ENCODE assay signal across 11 cellular contexts in genomic region chr14:23114669-23115491, GRCh38. TPM values are rescaled to one million over a fixed set of nuclear protein-coding genes. Genes with fewer than 3 reads are reported as not detected.
A peak's percentile ranks its signal among the peaks of the same experiment; 100 is the strongest.
DNase-seq lines count a peak whose midpoint lies in the region; ATAC-seq, FAIRE-seq and TF ChIP-seq lines count a peak whose summit lies in the region.
"Had no signal": no experiment of that assay in that cellular context is flagged by ENCODE, and none has a peak within 500 bp of the region (broad histone marks: within the 10 kb centered on the region; RNA-seq: fewer than 3 reads in every experiment).

No MANE protein-coding gene starts in this region.

- H4K20me1 ChIP-seq in HepG2 (ENCODE audit: insufficient read depth, low read length) = no peaks in the 10 kb centered on the region

- H3K36me3 ChIP-seq in HepG2 (replicated peaks in 1 of 2; ENCODE audit: control insufficient read depth in 1 of 2, insufficient read depth in 2 of 2, low read length in 2 of 2) (no peaks in the 10 kb centered on the region), thyroid gland (no peaks in the 10 kb centered on the region)

- CTCF ChIA-PET in HepG2 (lab: Yijun Ruan, JAX; ENCODE audit: low intra/inter-chr PET ratio, low total read pairs) = interaction anchor here (1.1 kb wide), 1 partner anchor 46 kb away, joined by 4 read pairs; no protein-coding TSS in a partner anchor

- no TSS peak for BruUV-seq in HepG2 (replicated peaks; lab: Mats Ljungman, UMichigan)

- no peak overlapping the region for H3K4me2 ChIP-seq in HepG2 (ENCODE audit: low read depth, low read length)

- H3K27me3 ChIP-seq in HepG2 (ENCODE audit: control insufficient read depth in 1 of 2, insufficient read depth in 2 of 2, low read length in 2 of 2) (peaks cover 53 to 98% of the 10 kb centered on the region in 2 experiments), thyroid gland (no peaks in the 10 kb centered on the region)

- H3K27ac ChIP-seq in HepG2 (ENCODE audit: extremely low read length, insufficient read depth, low read length) (no peak overlapping the region), thyroid gland (peak overlapping the region in 1 of 3 donors; percentile 52)

- no peak overlapping the region for H2AFZ ChIP-seq in HepG2 (ENCODE audit: low read length)

- DNase-seq in AG10803 (ENCODE audit: low read depth) (peak; percentile 97), HK-2 (ENCODE audit: unreplicated experiment) (peak; percentile 74), amniotic epithelial cell (ENCODE audit: low read depth) (peak; percentile 98), HepG2 (ENCODE audit: low spot score) (peak; percentile 52), NCI-H748 (lab: John Stamatoyannopoulos, UW; ENCODE audit: unreplicated experiment) (no peak), thyroid gland (no peak)
- no peak for DNase-seq in activated CD8-positive, alpha-beta memory T cell treated with anti-CD3 and anti-CD28 coated beads, Interleukin-2, amount 50 U/mL, for 4 hours
- DNase-seq: activated CD4-positive, CD25-positive, alpha-beta regulatory T cell had no signal

- no peak overlapping the region for H3K4me3 ChIP-seq in AG10803 (ENCODE audit: low read length)
- H3K4me3 ChIP-seq in HepG2 (replicated peaks in 1 of 3; ENCODE audit: insufficient read depth in 1 of 3, low read depth in 2 of 3, low read length in 3 of 3) = no peak overlapping the region
- H3K4me3 ChIP-seq in thyroid gland (replicated peaks in 1 of 3) = no peak overlapping the region

- H3K9me3 ChIP-seq in HepG2 (ENCODE audit: low read length) = no peaks in the 10 kb centered on the region
- no peaks in the 10 kb centered on the region for H3K9me3 ChIP-seq in thyroid gland

- 8% methylated on average over 11 of the region's 11 CpGs for WGBS in HepG2 (ENCODE audit: low lambda C conversion rate)
- WGBS in thyroid gland, 2 donors = 77% methylated on average over 10 to 11 of the region's 11 CpGs

- TF ChIP-seq EP300 in HepG2 (IDR thresholded peaks at IDR 0.05; ENCODE audit: low read depth in 2 of 2, low read length in 2 of 2) (no peak), HepG2 (CRISPR knock-in tag; IDR thresholded peaks at IDR 0.05; ENCODE audit: borderline replicate concordance) (no peak)

- TF ChIP-seq RAD21 in HepG2 (CRISPR knock-in tag; IDR thresholded peaks at IDR 0.05) = no peak

- in situ Hi-C loops in HepG2 (cut with HindIII; ENCODE audit: extremely low pct_ligation_motif_present, low pct_unique_long_range_greater_than_20kb) = no loop called here

- TF ChIP-seq POLR2A in HepG2 (IDR thresholded peaks at IDR 0.05; ENCODE audit: insufficient read depth in 1 of 2, low read depth in 2 of 2, low read length in 2 of 2) (no peak), thyroid gland (IDR thresholded peaks at IDR 0.05) (no peak)

- TF ChIP-seq CTCF in AG10803 (conservative IDR thresholded peaks at IDR 0.05; ENCODE audit: low read length) (0 out of 2 replicates have a peak, but pooled peaks have one; percentile 17), HepG2 (CRISPR knock-in tag; IDR thresholded peaks at IDR 0.05) (no peak), thyroid gland (IDR thresholded peaks at IDR 0.05) (no peak)

- peaks cover 46% of the 10 kb centered on the region for H3K4me1 ChIP-seq in HepG2 (ENCODE audit: insufficient read depth, low read length)
- H3K4me1 ChIP-seq in thyroid gland = peaks cover 6 to 30% of the 10 kb centered on the region in 2 donors

- intact Hi-C loops in HepG2 (cut with micrococcal nuclease; ENCODE audit: unreplicated experiment) = no loop called here
- intact Hi-C loops in thyroid gland (cut with DNase I) = loop anchor here (5.0 to 10.0 kb wide), 2 partner anchors 48 to 270 kb away; no protein-coding TSS in a partner anchor

- no peak for FAIRE-seq in HepG2 (lab: Jason Lieb, UNC)
- FAIRE-seq: GM12892 had no signal

- POLR2A ChIA-PET in HepG2 (lab: Yijun Ruan, JAX) = interaction anchor here (0.7 to 6.6 kb wide), 4 partner anchors 17 to 53 kb away, joined by 3 to 66 read pairs (median 3); partner anchors contain the start of genes ACIN1 and C14orf119

- ATAC-seq in HepG2 = peak; percentile 7
- no peak for ATAC-seq in HG03469 (IDR thresholded peaks at IDR 0.05; ENCODE audit: unreplicated experiment)

- no peak overlapping the region for H3K9ac ChIP-seq in HepG2 (ENCODE audit: insufficient read depth, low read depth, low read length)

- no peaks in the 10 kb centered on the region for H3K79me2 ChIP-seq in HepG2 (ENCODE audit: insufficient read depth, low read length)

RNA-seq across cellular contexts. Expression of gene CEBPE, which starts 4.2 kb away (rescaled TPM):
- total RNA-seq in HepG2 (2016; rRNA removed; fragmentation: Illumina TruSeq; extraction: Trizol) = 0.11 TPM in 1 of 2 replicates, not detected in the other
- total RNA-seq in HepG2 (2016; cell fraction: cytosol; rRNA removed; fragmentation: Illumina TruSeq; extraction: Trizol; ENCODE audit: low read depth) = not detected in 2 replicates
- total RNA-seq in HepG2 (2016; cell fraction: insoluble cytoplasmic fraction; rRNA removed; fragmentation: Illumina TruSeq; extraction: Trizol) = 0.12 TPM in 1 of 2 replicates, not detected in the other
- total RNA-seq in HepG2 (2016; cell fraction: membrane; rRNA removed; fragmentation: Illumina TruSeq; extraction: Trizol) = 0.17 TPM in 1 of 2 replicates, not detected in the other
- not detected in 2 replicates for total RNA-seq in HepG2 (2016; cell fraction: nucleus; rRNA removed; fragmentation: Illumina TruSeq; extraction: Trizol)
- polyA plus RNA-seq in HepG2 (2011; rRNA removed) = 0.09 and 0.10 TPM in 2 replicates
- 0.10 and 0.13 TPM in 2 replicates for polyA plus RNA-seq in HepG2 (2011; cell fraction: cytosol; rRNA removed)
- 0.10 TPM in 1 of 2 replicates, not detected in the other for polyA plus RNA-seq in HepG2 (2011; cell fraction: nucleus; rRNA removed)
- polyA plus RNA-seq in HepG2 (2012) = 0.09 TPM in 1 of 2 replicates, not detected in the other
- not detected in 2 replicates for polyA plus RNA-seq in HepG2 (2016; cell fraction: cytosol; fragmentation: Illumina TruSeq; extraction: Trizol; ENCODE audit: low read depth)
- not detected in 2 replicates for polyA plus RNA-seq in HepG2 (2016; cell fraction: insoluble cytoplasmic fraction; fragmentation: Illumina TruSeq; extraction: Trizol; ENCODE audit: low read depth)
- polyA plus RNA-seq in HepG2 (2016; cell fraction: membrane; fragmentation: Illumina TruSeq; extraction: Trizol; ENCODE audit: low read depth) = not detected in 2 replicates
- not detected in 2 replicates for polyA plus RNA-seq in HepG2 (2016; cell fraction: nucleus; fragmentation: Illumina TruSeq; extraction: Trizol; ENCODE audit: insufficient read depth, low read depth)
- polyA minus RNA-seq in HepG2 (2011; rRNA and poly(A)+ RNA removed; ENCODE audit: low replicate concordance) = 0.08 and 0.14 TPM in 2 replicates
- polyA minus RNA-seq in HepG2 (2011; cell fraction: cytosol; rRNA and poly(A)+ RNA removed) = not detected in 2 replicates
- polyA minus RNA-seq in HepG2 (2011; cell fraction: nucleus; rRNA and poly(A)+ RNA removed) = not detected in 2 replicates
- not detected for total RNA-seq in thyroid gland
- total RNA-seq: pulmonary artery endothelial cell had no signal

RNA-seq across cellular contexts. Expression of gene CIROP, which starts 10.1 kb away (rescaled TPM):
- not detected in 2 replicates for total RNA-seq in HepG2 (2016; rRNA removed; fragmentation: Illumina TruSeq; extraction: Trizol)
- total RNA-seq in HepG2 (2016; cell fraction: cytosol; rRNA removed; fragmentation: Illumina TruSeq; extraction: Trizol; ENCODE audit: low read depth) = not detected in 2 replicates
- not detected in 2 replicates for total RNA-seq in HepG2 (2016; cell fraction: insoluble cytoplasmic fraction; rRNA removed; fragmentation: Illumina TruSeq; extraction: Trizol)
- not detected in 2 replicates for total RNA-seq in HepG2 (2016; cell fraction: membrane; rRNA removed; fragmentation: Illumina TruSeq; extraction: Trizol)
- not detected in 2 replicates for total RNA-seq in HepG2 (2016; cell fraction: nucleus; rRNA removed; fragmentation: Illumina TruSeq; extraction: Trizol)
- 0.07 and 0.14 TPM in 2 replicates for polyA plus RNA-seq in HepG2 (2011; rRNA removed)
- 0.05 and 0.14 TPM in 2 replicates for polyA plus RNA-seq in HepG2 (2011; cell fraction: cytosol; rRNA removed)
- polyA plus RNA-seq in HepG2 (2011; cell fraction: nucleus; rRNA removed) = 0.18 and 0.59 TPM in 2 replicates
- polyA plus RNA-seq in HepG2 (2012) = 0.05 and 0.12 TPM in 2 replicates
- polyA plus RNA-seq in HepG2 (2016; cell fraction: cytosol; fragmentation: Illumina TruSeq; extraction: Trizol; ENCODE audit: low read depth) = not detected in 2 replicates
- polyA plus RNA-seq in HepG2 (2016; cell fraction: insoluble cytoplasmic fraction; fragmentation: Illumina TruSeq; extraction: Trizol; ENCODE audit: low read depth) = not detected in 2 replicates
- polyA plus RNA-seq in HepG2 (2016; cell fraction: membrane; fragmentation: Illumina TruSeq; extraction: Trizol; ENCODE audit: low read depth) = not detected in 2 replicates
- polyA plus RNA-seq in HepG2 (2016; cell fraction: nucleus; fragmentation: Illumina TruSeq; extraction: Trizol; ENCODE audit: insufficient read depth, low read depth) = not detected in 2 replicates
- 0.12 TPM in 1 of 2 replicates, not detected in the other for polyA minus RNA-seq in HepG2 (2011; rRNA and poly(A)+ RNA removed; ENCODE audit: low replicate concordance)
- polyA minus RNA-seq in HepG2 (2011; cell fraction: cytosol; rRNA and poly(A)+ RNA removed) = not detected in 2 replicates
- polyA minus RNA-seq in HepG2 (2011; cell fraction: nucleus; rRNA and poly(A)+ RNA removed) = not detected in 2 replicates
- total RNA-seq in thyroid gland = under 1 TPM in 1 of 4 donors, not detected in 3; 0.11 TPM
- total RNA-seq: pulmonary artery endothelial cell had no signal

RNA-seq across cellular contexts. Expression of gene C14orf119, which starts 19.6 kb away (rescaled TPM):
- total RNA-seq in HepG2 (2016; rRNA removed; fragmentation: Illumina TruSeq; extraction: Trizol) (206 and 299 TPM in 2 replicates), thyroid gland (10 to 100 TPM; 21.3 to 37.1 (median 28.9) TPM)
- total RNA-seq in HepG2 (2016; cell fraction: cytosol; rRNA removed; fragmentation: Illumina TruSeq; extraction: Trizol; ENCODE audit: low read depth) = 51.0 and 54.6 TPM in 2 replicates
- total RNA-seq in HepG2 (2016; cell fraction: insoluble cytoplasmic fraction; rRNA removed; fragmentation: Illumina TruSeq; extraction: Trizol) = 204 and 326 TPM in 2 replicates
- total RNA-seq in HepG2 (2016; cell fraction: membrane; rRNA removed; fragmentation: Illumina TruSeq; extraction: Trizol) = 66.2 and 72.9 TPM in 2 replicates
- total RNA-seq in HepG2 (2016; cell fraction: nucleus; rRNA removed; fragmentation: Illumina TruSeq; extraction: Trizol) = 67.0 and 72.0 TPM in 2 replicates
- 104 and 117 TPM in 2 replicates for polyA plus RNA-seq in HepG2 (2011; rRNA removed)
- 125 and 157 TPM in 2 replicates for polyA plus RNA-seq in HepG2 (2011; cell fraction: cytosol; rRNA removed)
- polyA plus RNA-seq in HepG2 (2011; cell fraction: nucleus; rRNA removed) = 52.9 and 72.4 TPM in 2 replicates
- polyA plus RNA-seq in HepG2 (2012) = 79.1 and 104 TPM in 2 replicates
- polyA plus RNA-seq in HepG2 (2016; cell fraction: cytosol; fragmentation: Illumina TruSeq; extraction: Trizol; ENCODE audit: low read depth) = 39.1 and 40.5 TPM in 2 replicates
- 290 and 316 TPM in 2 replicates for polyA plus RNA-seq in HepG2 (2016; cell fraction: insoluble cytoplasmic fraction; fragmentation: Illumina TruSeq; extraction: Trizol; ENCODE audit: low read depth)
- polyA plus RNA-seq in HepG2 (2016; cell fraction: membrane; fragmentation: Illumina TruSeq; extraction: Trizol; ENCODE audit: low read depth) = 46.1 and 51.5 TPM in 2 replicates
- polyA plus RNA-seq in HepG2 (2016; cell fraction: nucleus; fragmentation: Illumina TruSeq; extraction: Trizol; ENCODE audit: insufficient read depth, low read depth) = 112 and 120 TPM in 2 replicates
- 101 and 161 TPM in 2 replicates for polyA minus RNA-seq in HepG2 (2011; rRNA and poly(A)+ RNA removed; ENCODE audit: low replicate concordance)
- 54.7 and 61.1 TPM in 2 replicates for polyA minus RNA-seq in HepG2 (2011; cell fraction: cytosol; rRNA and poly(A)+ RNA removed)
- 24.1 and 38.5 TPM in 2 replicates for polyA minus RNA-seq in HepG2 (2011; cell fraction: nucleus; rRNA and poly(A)+ RNA removed)

RNA-seq across cellular contexts. Expression of gene ACIN1, which starts 19.9 kb away (rescaled TPM):
- total RNA-seq in HepG2 (2016; rRNA removed; fragmentation: Illumina TruSeq; extraction: Trizol) (102 and 165 TPM in 2 replicates), thyroid gland (100 to 1,000 TPM; 143 to 195 (median 152) TPM)
- total RNA-seq in HepG2 (2016; cell fraction: cytosol; rRNA removed; fragmentation: Illumina TruSeq; extraction: Trizol; ENCODE audit: low read depth) = 71.3 and 71.5 TPM in 2 replicates
- total RNA-seq in HepG2 (2016; cell fraction: insoluble cytoplasmic fraction; rRNA removed; fragmentation: Illumina TruSeq; extraction: Trizol) = 79.7 and 163 TPM in 2 replicates
- 59.8 and 62.7 TPM in 2 replicates for total RNA-seq in HepG2 (2016; cell fraction: membrane; rRNA removed; fragmentation: Illumina TruSeq; extraction: Trizol)
- 344 and 371 TPM in 2 replicates for total RNA-seq in HepG2 (2016; cell fraction: nucleus; rRNA removed; fragmentation: Illumina TruSeq; extraction: Trizol)
- polyA plus RNA-seq in HepG2 (2011; rRNA removed) = 183 and 222 TPM in 2 replicates
- 64.2 and 64.8 TPM in 2 replicates for polyA plus RNA-seq in HepG2 (2011; cell fraction: cytosol; rRNA removed)
- polyA plus RNA-seq in HepG2 (2011; cell fraction: nucleus; rRNA removed) = 997 and 1,030 TPM in 2 replicates
- 155 and 156 TPM in 2 replicates for polyA plus RNA-seq in HepG2 (2012)
- 17.6 and 21.0 TPM in 2 replicates for polyA plus RNA-seq in HepG2 (2016; cell fraction: cytosol; fragmentation: Illumina TruSeq; extraction: Trizol; ENCODE audit: low read depth)
- 105 and 132 TPM in 2 replicates for polyA plus RNA-seq in HepG2 (2016; cell fraction: insoluble cytoplasmic fraction; fragmentation: Illumina TruSeq; extraction: Trizol; ENCODE audit: low read depth)
- polyA plus RNA-seq in HepG2 (2016; cell fraction: membrane; fragmentation: Illumina TruSeq; extraction: Trizol; ENCODE audit: low read depth) = 29.3 and 37.8 TPM in 2 replicates
- 1,263 and 1,283 TPM in 2 replicates for polyA plus RNA-seq in HepG2 (2016; cell fraction: nucleus; fragmentation: Illumina TruSeq; extraction: Trizol; ENCODE audit: insufficient read depth, low read depth)
- 122 and 152 TPM in 2 replicates for polyA minus RNA-seq in HepG2 (2011; rRNA and poly(A)+ RNA removed; ENCODE audit: low replicate concordance)
- 39.4 and 46.3 TPM in 2 replicates for polyA minus RNA-seq in HepG2 (2011; cell fraction: cytosol; rRNA and poly(A)+ RNA removed)
- polyA minus RNA-seq in HepG2 (2011; cell fraction: nucleus; rRNA and poly(A)+ RNA removed) = 630 and 693 TPM in 2 replicates

RNA-seq across cellular contexts. Expression of gene CDH24, which starts 57.6 kb away (rescaled TPM):
- total RNA-seq in HepG2 (2016; rRNA removed; fragmentation: Illumina TruSeq; extraction: Trizol) (0.41 and 0.69 TPM in 2 replicates), thyroid gland (1 to 10 TPM; 2.9 to 7.8 (median 5.6) TPM)
- 0.35 and 0.40 TPM in 2 replicates for total RNA-seq in HepG2 (2016; cell fraction: cytosol; rRNA removed; fragmentation: Illumina TruSeq; extraction: Trizol; ENCODE audit: low read depth)
- total RNA-seq in HepG2 (2016; cell fraction: insoluble cytoplasmic fraction; rRNA removed; fragmentation: Illumina TruSeq; extraction: Trizol) = 0.45 and 0.76 TPM in 2 replicates
- total RNA-seq in HepG2 (2016; cell fraction: membrane; rRNA removed; fragmentation: Illumina TruSeq; extraction: Trizol) = 1.1 and 1.2 TPM in 2 replicates
- total RNA-seq in HepG2 (2016; cell fraction: nucleus; rRNA removed; fragmentation: Illumina TruSeq; extraction: Trizol) = 0.56 and 0.59 TPM in 2 replicates
- polyA plus RNA-seq in HepG2 (2011; rRNA removed) = 0.99 and 1.2 TPM in 2 replicates
- 0.41 and 0.76 TPM in 2 replicates for polyA plus RNA-seq in HepG2 (2011; cell fraction: cytosol; rRNA removed)
- 6.5 and 6.6 TPM in 2 replicates for polyA plus RNA-seq in HepG2 (2011; cell fraction: nucleus; rRNA removed)
- 0.50 and 0.55 TPM in 2 replicates for polyA plus RNA-seq in HepG2 (2012)
- polyA plus RNA-seq in HepG2 (2016; cell fraction: cytosol; fragmentation: Illumina TruSeq; extraction: Trizol; ENCODE audit: low read depth) = 0.59 and 0.70 TPM in 2 replicates
- polyA plus RNA-seq in HepG2 (2016; cell fraction: insoluble cytoplasmic fraction; fragmentation: Illumina TruSeq; extraction: Trizol; ENCODE audit: low read depth) = 0.41 and 0.73 TPM in 2 replicates
- polyA plus RNA-seq in HepG2 (2016; cell fraction: membrane; fragmentation: Illumina TruSeq; extraction: Trizol; ENCODE audit: low read depth) = 1.0 and 1.2 TPM in 2 replicates
- 2.5 and 2.8 TPM in 2 replicates for polyA plus RNA-seq in HepG2 (2016; cell fraction: nucleus; fragmentation: Illumina TruSeq; extraction: Trizol; ENCODE audit: insufficient read depth, low read depth)
- polyA minus RNA-seq in HepG2 (2011; rRNA and poly(A)+ RNA removed; ENCODE audit: low replicate concordance) = 1.1 and 16.3 TPM in 2 replicates
- 0.40 and 0.44 TPM in 2 replicates for polyA minus RNA-seq in HepG2 (2011; cell fraction: cytosol; rRNA and poly(A)+ RNA removed)
- 0.90 and 0.99 TPM in 2 replicates for polyA minus RNA-seq in HepG2 (2011; cell fraction: nucleus; rRNA and poly(A)+ RNA removed)

Comparison
In these comparisons a context has a peak if more than half of its experiments do, and no peak if none do; other contexts are left out.
1. DNase-seq: peak in AG10803 (single experiment), HK-2 (single experiment), amniotic epithelial cell (single experiment) and HepG2 (single experiment); none in NCI-H748 (single experiment), activated CD8-positive, alpha-beta memory T cell treated with anti-CD3 and anti-CD28 coated beads, Interleukin-2, amount 50 U/mL, for 4 hours (single experiment) and thyroid gland (0 of 2).